ENCODE assay signal across 8 cellular contexts in genomic region chr19:48588670-48589399, GRCh38. TPM values are rescaled to one million over a fixed set of nuclear protein-coding genes. Genes with fewer than 3 reads are reported as not detected.
DNase-seq lines count a peak whose midpoint lies in the region; ATAC-seq and TF ChIP-seq lines count a peak whose summit lies in the region.

No MANE protein-coding gene starts in this region.

- H3K4me1 ChIP-seq in psoas muscle: peaks cover 4% of the 10 kb centered on the region

- H3K4me3 Mint-ChIP-seq in T-helper 1 cell treated with Interleukin-12 subunit alpha and Interleukin-12 subunit beta and Interleukin-4 antibody, amounts not matched to agents 30 μg/mL and 1 μg/mL, for 36 hours: peak overlapping the region; percentile 78

- H3K36me3 ChIP-seq in psoas muscle (ENCODE audit: insufficient read depth in 1 of 2, low read depth in 1 of 2): no peaks in the 10 kb centered on the region

- peak; percentile 96 for TF ChIP-seq CTCF in GM12872 (IDR thresholded peaks at IDR 0.05; ENCODE audit: insufficient read depth, low read depth, low read length)
- peak; percentile 90 for TF ChIP-seq CTCF in psoas muscle (IDR thresholded peaks at IDR 0.05)

- intact Hi-C loops in left ventricle myocardium superior (cut with micrococcal nuclease) (loop anchor here (10.0 kb wide), 1 partner anchor 84 kb away; no protein-coding TSS in a partner anchor), psoas muscle (cut with DNase I) (loop anchor here (5.0 to 10.0 kb wide), 3 partner anchors 257 to 274 kb away; partner anchors contain the start of gene EMP3 (in 1 of the 2))

- H3K27me3 ChIP-seq in psoas muscle (ENCODE audit: insufficient read depth in 3 of 3, low read length in 2 of 3): no peaks in the 10 kb centered on the region

- H3K4me1 Mint-ChIP-seq in T-helper 1 cell treated with Interleukin-12 subunit alpha and Interleukin-12 subunit beta and Interleukin-4 antibody, amounts not matched to agents 30 μg/mL and 1 μg/mL, for 36 hours (ENCODE audit: low read depth): peaks cover 22% of the 10 kb centered on the region

- peak overlapping the region; percentile 85 for H3K27ac Mint-ChIP-seq in T-helper 1 cell treated with Interleukin-12 subunit alpha and Interleukin-12 subunit beta and Interleukin-4 antibody, amounts not matched to agents 30 μg/mL and 1 μg/mL, for 36 hours

- peak overlapping the region; percentile 41 for H3K27ac ChIP-seq in psoas muscle

- no peaks in the 10 kb centered on the region for H3K9me3 ChIP-seq in psoas muscle

- DNase-seq in NCI-H128 (lab: John Stamatoyannopoulos, UW; ENCODE audit: unreplicated experiment) (peak; percentile 46), amniotic epithelial cell (ENCODE audit: low read depth) (peak; percentile 83), left ventricle myocardium superior (peak; percentile 97), psoas muscle (peak; percentile 93 to 95), ureter (ENCODE audit: low spot score) (peak; percentile 91)

- no peaks in the 10 kb centered on the region for H3K9me3 Mint-ChIP-seq in T-helper 1 cell treated with Interleukin-12 subunit alpha and Interleukin-12 subunit beta and Interleukin-4 antibody, amounts not matched to agents 30 μg/mL and 1 μg/mL, for 36 hours

- H3K27me3 Mint-ChIP-seq in T-helper 1 cell treated with Interleukin-12 subunit alpha and Interleukin-12 subunit beta and Interleukin-4 antibody, amounts not matched to agents 30 μg/mL and 1 μg/mL, for 36 hours (ENCODE audit: low read depth): peaks cover 12% of the 10 kb centered on the region

- 4 to 5% (median 4%) methylated on average over 35 to 36 of the region's 36 CpGs for WGBS in psoas muscle, 3 donors

- H3K36me3 Mint-ChIP-seq in T-helper 1 cell treated with Interleukin-12 subunit alpha and Interleukin-12 subunit beta and Interleukin-4 antibody, amounts not matched to agents 30 μg/mL and 1 μg/mL, for 36 hours (ENCODE audit: low read depth): peaks cover 12% of the 10 kb centered on the region

- H3K4me3 ChIP-seq in psoas muscle: peak overlapping the region; percentile 60

- ATAC-seq in left ventricle myocardium superior (peak; percentile 88), psoas muscle (peak; percentile 81 to 86 (median 85)), HG03521 (IDR thresholded peaks at IDR 0.05; ENCODE audit: unreplicated experiment) (no peak)

RNA-seq across cellular contexts. Expression of gene SPACA4, which starts 17.7 kb away (rescaled TPM):
- total RNA-seq in left ventricle myocardium superior (not detected), psoas muscle (not detected), ureter (not detected)
- not detected for polyA plus RNA-seq in psoas muscle

RNA-seq across cellular contexts. Expression of gene FAM83E, which starts 26.0 kb away (rescaled TPM):
- not detected for total RNA-seq in left ventricle myocardium superior
- not detected for total RNA-seq in psoas muscle
- polyA plus RNA-seq in psoas muscle: under 1 TPM in 2 of 3 donors, not detected in 1; 0.01 to 0.20 TPM
- 12.7 TPM for total RNA-seq in ureter

RNA-seq across cellular contexts. Expression of gene RPL18, which starts 30.1 kb away (rescaled TPM):
- total RNA-seq in left ventricle myocardium superior: 554 TPM
- 100 to 1,000 TPM; 506 to 730 (median 645) TPM for total RNA-seq in psoas muscle
- 1,000 to 10,000 TPM; 1,096 to 1,745 (median 1,373) TPM for polyA plus RNA-seq in psoas muscle
- total RNA-seq in ureter: 1,575 TPM

RNA-seq across cellular contexts. Expression of gene SPHK2, which starts 30.5 kb away (rescaled TPM):
- total RNA-seq in left ventricle myocardium superior: 7.2 TPM
- 10 to 100 TPM in 2 of 4 donors, 1 to 10 TPM in 2; 4.1 to 12.8 (median 8.8) TPM for total RNA-seq in psoas muscle
- polyA plus RNA-seq in psoas muscle: 1 to 10 TPM; 3.3 to 7.4 (median 4.8) TPM
- 27.6 TPM for total RNA-seq in ureter

RNA-seq across cellular contexts. Expression of gene SULT2B1, which starts 36.9 kb away (rescaled TPM):
- total RNA-seq in left ventricle myocardium superior: 0.35 TPM
- not detected for total RNA-seq in psoas muscle
- polyA plus RNA-seq in psoas muscle: under 1 TPM in 2 of 3 donors, not detected in 1; 0.06 to 0.23 TPM
- 1.6 TPM for total RNA-seq in ureter

Comparison
In these comparisons a context has a peak if more than half of its experiments do, and no peak if none do; other contexts are left out.
1. DNase-seq: peak in every context shown above with its lines; median percentile 97 in left ventricle myocardium superior; 94 in psoas muscle; 91 in ureter; 83 in amniotic epithelial cell; 46 in NCI-H128.
2. RNA of gene FAM83E, which starts 26.0 kb away (total RNA-seq): 12.7 TPM in ureter (single experiment); not detected in left ventricle myocardium superior (single experiment) and not detected in psoas muscle; every median in the first group is over 10 times any median in the second.